8 cellular contexts compared by ENCODE assay signal in the genomic region with DNA sequence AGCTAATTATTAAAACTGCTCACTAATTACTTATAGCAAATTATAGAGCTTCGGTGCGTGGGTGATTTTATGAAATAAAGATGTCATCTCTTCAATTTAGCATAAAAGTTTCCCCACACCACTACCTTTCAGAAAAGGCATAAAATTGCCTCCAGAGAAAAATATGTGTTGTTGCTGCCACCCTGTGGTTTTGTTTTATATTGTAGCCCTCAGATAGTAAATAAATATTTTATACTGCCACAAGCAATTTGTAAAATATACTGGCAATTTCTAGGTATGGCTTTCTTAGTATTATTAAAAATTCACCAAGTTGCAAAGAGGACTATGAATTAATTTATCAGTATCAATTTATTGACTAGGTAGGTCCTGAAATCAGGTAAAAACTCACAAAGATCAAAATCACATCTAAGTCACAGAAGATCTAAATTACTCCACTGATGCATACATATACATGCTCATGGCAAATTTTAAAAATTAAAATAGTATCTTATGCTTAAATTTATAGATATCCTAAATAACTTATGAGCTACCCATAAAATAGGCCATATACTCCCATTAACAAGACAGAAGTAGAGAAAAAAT. TPM values are rescaled to one million over a fixed set of nuclear protein-coding genes. Genes with fewer than 3 reads are reported as not detected.
DNase-seq lines count a peak whose midpoint lies in the region; ATAC-seq, FAIRE-seq and TF ChIP-seq lines count a peak whose summit lies in the region.

No MANE protein-coding gene starts in this region.

- peak; percentile 26 for DNase-seq in activated naive CD4-positive, alpha-beta T cell treated with anti-CD3 and anti-CD28 coated beads, Interleukin-2, amount 10 ng/mL, durations not matched to agents 7 days and 5 days
- DNase-seq in activated naive CD4-positive, alpha-beta T cell treated with anti-CD3 and anti-CD28 coated beads, Interleukin-2, amount 50 U/mL, for 16 hours = no peak
- peak; percentile 18 for DNase-seq in Jurkat, Clone E6-1 (ENCODE audit: low read depth, low spot score)
- DNase-seq in H54 (ENCODE audit: insufficient read length, low spot score) (no peak), stomach (no peak)

- peaks cover 0 to 8% (median 0%) of the 10 kb centered on the region in 4 donors for H3K9me3 ChIP-seq in stomach

- TF ChIP-seq EP300 in stomach (IDR thresholded peaks at IDR 0.05) = no peak

- CTCF ChIA-PET in activated naive CD4-positive, alpha-beta T cell treated with anti-CD3 and anti-CD28 coated beads, Interleukin-2, amount 10 ng/mL, durations not matched to agents 7 days and 5 days (lab: Charles Lee) = interaction anchor here (0.8 to 5.5 kb wide), 5 partner anchors 10 to 1930 kb away, joined by 3 to 23 read pairs (median 4); no protein-coding TSS in a partner anchor

- FAIRE-seq in islet of Langerhans (lab: Jason Lieb, UNC) = peak; percentile 90
- no peak for FAIRE-seq in H54 (lab: Jason Lieb, UNC)

- no peaks in the 10 kb centered on the region for H3K4me1 Mint-ChIP-seq in activated naive CD4-positive, alpha-beta T cell treated with anti-CD3 and anti-CD28 coated beads, Interleukin-2, amount 10 ng/mL, durations not matched to agents 7 days and 5 days

- H3K4me3 ChIP-seq in Jurkat, Clone E6-1 (ENCODE audit: low read length) = no peak overlapping the region
- no peak overlapping the region for H3K4me3 ChIP-seq in stomach

- TF ChIP-seq CTCF in stomach (IDR thresholded peaks at IDR 0.05) = peak in 2 of 7 experiments; percentile 18 to 24

- TF ChIP-seq POLR2A in H54 (IDR thresholded peaks at IDR 0.05; ENCODE audit: low read depth, low read length) (no peak), stomach (IDR thresholded peaks at IDR 0.05) (no peak)

- no peaks in the 10 kb centered on the region for H3K27me3 Mint-ChIP-seq in activated naive CD4-positive, alpha-beta T cell treated with anti-CD3 and anti-CD28 coated beads, Interleukin-2, amount 10 ng/mL, durations not matched to agents 7 days and 5 days

- H3K4me3 Mint-ChIP-seq in activated naive CD4-positive, alpha-beta T cell treated with anti-CD3 and anti-CD28 coated beads, Interleukin-2, amount 10 ng/mL, durations not matched to agents 7 days and 5 days = no peak overlapping the region

- WGBS in stomach, 5 donors = 49 to 66% (median 59%) methylated on average over 2 of the region's 2 CpGs

- no peaks in the 10 kb centered on the region for H3K4me1 ChIP-seq in stomach

- H3K27me3 ChIP-seq in stomach = no peaks in the 10 kb centered on the region

- intact Hi-C loops in stomach (cut with DNase I; ENCODE audit: low total_unique reads) = no loop called here

- no peak overlapping the region for H3K27ac Mint-ChIP-seq in activated naive CD4-positive, alpha-beta T cell treated with anti-CD3 and anti-CD28 coated beads, Interleukin-2, amount 10 ng/mL, durations not matched to agents 7 days and 5 days

- ATAC-seq in SK-N-SH treated with all-trans-retinoic acid at 6 μM for 48 hours (peak; percentile 75), GM18861 (IDR thresholded peaks at IDR 0.05; ENCODE audit: unreplicated experiment) (no peak)

- H3K36me3 Mint-ChIP-seq in activated naive CD4-positive, alpha-beta T cell treated with anti-CD3 and anti-CD28 coated beads, Interleukin-2, amount 10 ng/mL, durations not matched to agents 7 days and 5 days = peaks cover 4% of the 10 kb centered on the region

- H3K36me3 ChIP-seq in stomach = no peaks in the 10 kb centered on the region

- no peak overlapping the region for H3K27ac ChIP-seq in stomach

- H3K9me3 Mint-ChIP-seq in activated naive CD4-positive, alpha-beta T cell treated with anti-CD3 and anti-CD28 coated beads, Interleukin-2, amount 10 ng/mL, durations not matched to agents 7 days and 5 days = no peaks in the 10 kb centered on the region

TF ChIP-seq in SK-N-SH treated with all-trans-retinoic acid at 6 μM for 48 hours, 23 proteins besides CTCF, POLR2A, EP300 and RAD21:
- TF ChIP-seq, protein P1, sequence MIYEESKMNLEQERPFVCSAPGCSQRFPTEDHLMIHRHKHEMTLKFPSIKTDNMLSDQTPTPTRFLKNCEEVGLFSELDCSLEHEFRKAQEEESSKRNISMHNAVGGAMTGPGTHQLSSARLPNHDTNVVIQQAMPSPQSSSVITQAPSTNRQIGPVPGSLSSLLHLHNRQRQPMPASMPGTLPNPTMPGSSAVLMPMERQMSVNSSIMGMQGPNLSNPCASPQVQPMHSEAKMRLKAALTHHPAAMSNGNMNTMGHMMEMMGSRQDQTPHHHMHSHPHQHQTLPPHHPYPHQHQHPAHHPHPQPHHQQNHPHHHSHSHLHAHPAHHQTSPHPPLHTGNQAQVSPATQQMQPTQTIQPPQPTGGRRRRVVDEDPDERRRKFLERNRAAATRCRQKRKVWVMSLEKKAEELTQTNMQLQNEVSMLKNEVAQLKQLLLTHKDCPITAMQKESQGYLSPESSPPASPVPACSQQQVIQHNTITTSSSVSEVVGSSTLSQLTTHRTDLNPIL (CRISPR knock-in tag; IDR thresholded peaks at IDR 0.05; ENCODE audit: low read depth) = no peak
- TF ChIP-seq, protein P2, sequence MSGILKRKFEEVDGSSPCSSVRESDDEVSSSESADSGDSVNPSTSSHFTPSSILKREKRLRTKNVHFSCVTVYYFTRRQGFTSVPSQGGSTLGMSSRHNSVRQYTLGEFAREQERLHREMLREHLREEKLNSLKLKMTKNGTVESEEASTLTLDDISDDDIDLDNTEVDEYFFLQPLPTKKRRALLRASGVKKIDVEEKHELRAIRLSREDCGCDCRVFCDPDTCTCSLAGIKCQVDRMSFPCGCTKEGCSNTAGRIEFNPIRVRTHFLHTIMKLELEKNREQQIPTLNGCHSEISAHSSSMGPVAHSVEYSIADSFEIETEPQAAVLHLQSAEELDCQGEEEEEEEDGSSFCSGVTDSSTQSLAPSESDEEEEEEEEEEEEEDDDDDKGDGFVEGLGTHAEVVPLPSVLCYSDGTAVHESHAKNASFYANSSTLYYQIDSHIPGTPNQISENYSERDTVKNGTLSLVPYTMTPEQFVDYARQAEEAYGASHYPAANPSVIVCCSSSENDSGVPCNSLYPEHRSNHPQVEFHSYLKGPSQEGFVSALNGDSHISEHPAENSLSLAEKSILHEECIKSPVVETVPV (CRISPR knock-in tag; IDR thresholded peaks at IDR 0.05) = no peak
- no peak for TF ChIP-seq ESRRG (CRISPR knock-in tag; IDR thresholded peaks at IDR 0.05)

RNA-seq across cellular contexts. Expression of a gene that starts 26.5 kb away (rescaled TPM):
- polyA plus RNA-seq in Jurkat, Clone E6-1 (2012; ENCODE audit: insufficient read depth, insufficient read length) = 32.6 TPM
- total RNA-seq in stomach = 10 to 100 TPM in 4 of 5 donors, 1 to 10 TPM in 1; 4.7 to 27.8 (median 23.2) TPM
- polyA plus RNA-seq in stomach = 10 to 100 TPM; 24.9 to 52.5 (median 37.6) TPM

Comparison
In these comparisons a context has a peak if more than half of its experiments do, and no peak if none do; other contexts are left out.
1. DNase-seq: peak in activated naive CD4-positive, alpha-beta T cell treated with anti-CD3 and anti-CD28 coated beads, Interleukin-2, amount 10 ng/mL, durations not matched to agents 7 days and 5 days (single experiment) and Jurkat, Clone E6-1 (single experiment); none in activated naive CD4-positive, alpha-beta T cell treated with anti-CD3 and anti-CD28 coated beads, Interleukin-2, amount 50 U/mL, for 16 hours (single experiment), H54 (single experiment) and stomach (single experiment).